1 cellular context compared by ENCODE assay signal in genomic region chr14:74881425-74882102, GRCh38.
A peak's percentile ranks its signal among the peaks of the same experiment; 100 is the strongest.
TF ChIP-seq lines count a peak whose summit lies in the region.

TSS of gene DLST (plus strand) at chr14:74881916. CDS start at chr14:74881954, 38 bp downstream.

TF ChIP-seq in HepG2, 621 proteins besides CTCF, POLR2A, EP300 and RAD21 (continued from another document and continues in another):
- TF ChIP-seq ZNF142 (CRISPR knock-in tag; IDR thresholded peaks at IDR 0.05) (0 out of 2 replicates have a peak, but pooled peaks have one; percentile 31), ZNF17 (CRISPR knock-in tag; IDR thresholded peaks at IDR 0.05) (no peak), HNRNPLL (IDR thresholded peaks at IDR 0.05; ENCODE audit: low read depth, low read length, poor library complexity, severe bottlenecking) (peak; percentile 82), REST (IDR thresholded peaks at IDR 0.05; ENCODE audit: borderline replicate concordance in 1 of 2, low read depth in 1 of 2, low read length in 2 of 2) (no peak; a peak in 1 of 4 replicates), MEIS2 (CRISPR knock-in tag; IDR thresholded peaks at IDR 0.05) (no peak), ZNF569 (CRISPR knock-in tag; IDR thresholded peaks at IDR 0.05; ENCODE audit: borderline replicate concordance) (no peak), ZNF841 (CRISPR knock-in tag; IDR thresholded peaks at IDR 0.05; ENCODE audit: borderline replicate concordance) (peak; percentile 55; the same call in 1 of the 2 replicates), ZNF724P (CRISPR knock-in tag; IDR thresholded peaks at IDR 0.05; ENCODE audit: borderline replicate concordance) (no peak), DMTF1 (CRISPR knock-in tag; IDR thresholded peaks at IDR 0.05) (no peak), MTF2 (CRISPR knock-in tag; IDR thresholded peaks at IDR 0.05; ENCODE audit: borderline replicate concordance) (peak; percentile 73; the same call in 1 of the 2 replicates), MED13 (CRISPR knock-in tag; IDR thresholded peaks at IDR 0.05) (0 out of 2 replicates have a peak, but pooled peaks have one; percentile 50), ZBTB42 (CRISPR knock-in tag; IDR thresholded peaks at IDR 0.05) (0 out of 2 replicates have a peak, but pooled peaks have one; percentile 54), ISX (CRISPR knock-in tag; conservative IDR thresholded peaks at IDR 0.05) (no peak), ZSCAN12 (CRISPR knock-in tag; IDR thresholded peaks at IDR 0.05) (no peak), HES4 (CRISPR knock-in tag; IDR thresholded peaks at IDR 0.05; ENCODE audit: borderline replicate concordance) (no peak), FOXK2 (IDR thresholded peaks at IDR 0.05) (peak; percentile 96), BHLHE40 (IDR thresholded peaks at IDR 0.05; ENCODE audit: low read length) (peak; percentile 99), STAG1 (CRISPR knock-in tag; IDR thresholded peaks at IDR 0.05) (no peak), UBTF (CRISPR knock-in tag; IDR thresholded peaks at IDR 0.05) (peak; percentile 90)
- TF ChIP-seq, protein P1, sequence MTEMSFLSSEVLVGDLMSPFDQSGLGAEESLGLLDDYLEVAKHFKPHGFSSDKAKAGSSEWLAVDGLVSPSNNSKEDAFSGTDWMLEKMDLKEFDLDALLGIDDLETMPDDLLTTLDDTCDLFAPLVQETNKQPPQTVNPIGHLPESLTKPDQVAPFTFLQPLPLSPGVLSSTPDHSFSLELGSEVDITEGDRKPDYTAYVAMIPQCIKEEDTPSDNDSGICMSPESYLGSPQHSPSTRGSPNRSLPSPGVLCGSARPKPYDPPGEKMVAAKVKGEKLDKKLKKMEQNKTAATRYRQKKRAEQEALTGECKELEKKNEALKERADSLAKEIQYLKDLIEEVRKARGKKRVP (CRISPR knock-in tag; IDR thresholded peaks at IDR 0.05) = peak in 1 of 2 experiments; percentile 68; a peak in 2 of 4 replicates
- TF ChIP-seq, protein P2, sequence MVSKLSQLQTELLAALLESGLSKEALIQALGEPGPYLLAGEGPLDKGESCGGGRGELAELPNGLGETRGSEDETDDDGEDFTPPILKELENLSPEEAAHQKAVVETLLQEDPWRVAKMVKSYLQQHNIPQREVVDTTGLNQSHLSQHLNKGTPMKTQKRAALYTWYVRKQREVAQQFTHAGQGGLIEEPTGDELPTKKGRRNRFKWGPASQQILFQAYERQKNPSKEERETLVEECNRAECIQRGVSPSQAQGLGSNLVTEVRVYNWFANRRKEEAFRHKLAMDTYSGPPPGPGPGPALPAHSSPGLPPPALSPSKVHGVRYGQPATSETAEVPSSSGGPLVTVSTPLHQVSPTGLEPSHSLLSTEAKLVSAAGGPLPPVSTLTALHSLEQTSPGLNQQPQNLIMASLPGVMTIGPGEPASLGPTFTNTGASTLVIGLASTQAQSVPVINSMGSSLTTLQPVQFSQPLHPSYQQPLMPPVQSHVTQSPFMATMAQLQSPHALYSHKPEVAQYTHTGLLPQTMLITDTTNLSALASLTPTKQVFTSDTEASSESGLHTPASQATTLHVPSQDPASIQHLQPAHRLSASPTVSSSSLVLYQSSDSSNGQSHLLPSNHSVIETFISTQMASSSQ (IDR thresholded peaks at IDR 0.05; ENCODE audit: low read depth) = no peak
- TF ChIP-seq, protein P2 (CRISPR knock-in tag; IDR thresholded peaks at IDR 0.05; ENCODE audit: borderline replicate concordance) = no peak
- TF ChIP-seq, protein P3, sequence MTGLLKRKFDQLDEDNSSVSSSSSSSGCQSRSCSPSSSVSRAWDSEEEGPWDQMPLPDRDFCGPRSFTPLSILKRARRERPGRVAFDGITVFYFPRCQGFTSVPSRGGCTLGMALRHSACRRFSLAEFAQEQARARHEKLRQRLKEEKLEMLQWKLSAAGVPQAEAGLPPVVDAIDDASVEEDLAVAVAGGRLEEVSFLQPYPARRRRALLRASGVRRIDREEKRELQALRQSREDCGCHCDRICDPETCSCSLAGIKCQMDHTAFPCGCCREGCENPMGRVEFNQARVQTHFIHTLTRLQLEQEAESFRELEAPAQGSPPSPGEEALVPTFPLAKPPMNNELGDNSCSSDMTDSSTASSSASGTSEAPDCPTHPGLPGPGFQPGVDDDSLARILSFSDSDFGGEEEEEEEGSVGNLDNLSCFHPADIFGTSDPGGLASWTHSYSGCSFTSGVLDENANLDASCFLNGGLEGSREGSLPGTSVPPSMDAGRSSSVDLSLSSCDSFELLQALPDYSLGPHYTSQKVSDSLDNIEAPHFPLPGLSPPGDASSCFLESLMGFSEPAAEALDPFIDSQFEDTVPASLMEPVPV (CRISPR knock-in tag; IDR thresholded peaks at IDR 0.05) = peak; percentile 67; the same call in 1 of the 2 replicates
- TF ChIP-seq, protein P4, sequence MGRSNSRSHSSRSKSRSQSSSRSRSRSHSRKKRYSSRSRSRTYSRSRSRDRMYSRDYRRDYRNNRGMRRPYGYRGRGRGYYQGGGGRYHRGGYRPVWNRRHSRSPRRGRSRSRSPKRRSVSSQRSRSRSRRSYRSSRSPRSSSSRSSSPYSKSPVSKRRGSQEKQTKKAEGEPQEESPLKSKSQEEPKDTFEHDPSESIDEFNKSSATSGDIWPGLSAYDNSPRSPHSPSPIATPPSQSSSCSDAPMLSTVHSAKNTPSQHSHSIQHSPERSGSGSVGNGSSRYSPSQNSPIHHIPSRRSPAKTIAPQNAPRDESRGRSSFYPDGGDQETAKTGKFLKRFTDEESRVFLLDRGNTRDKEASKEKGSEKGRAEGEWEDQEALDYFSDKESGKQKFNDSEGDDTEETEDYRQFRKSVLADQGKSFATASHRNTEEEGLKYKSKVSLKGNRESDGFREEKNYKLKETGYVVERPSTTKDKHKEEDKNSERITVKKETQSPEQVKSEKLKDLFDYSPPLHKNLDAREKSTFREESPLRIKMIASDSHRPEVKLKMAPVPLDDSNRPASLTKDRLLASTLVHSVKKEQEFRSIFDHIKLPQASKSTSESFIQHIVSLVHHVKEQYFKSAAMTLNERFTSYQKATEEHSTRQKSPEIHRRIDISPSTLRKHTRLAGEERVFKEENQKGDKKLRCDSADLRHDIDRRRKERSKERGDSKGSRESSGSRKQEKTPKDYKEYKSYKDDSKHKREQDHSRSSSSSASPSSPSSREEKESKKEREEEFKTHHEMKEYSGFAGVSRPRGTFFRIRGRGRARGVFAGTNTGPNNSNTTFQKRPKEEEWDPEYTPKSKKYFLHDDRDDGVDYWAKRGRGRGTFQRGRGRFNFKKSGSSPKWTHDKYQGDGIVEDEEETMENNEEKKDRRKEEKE (IDR thresholded peaks at IDR 0.05) = no peak
- TF ChIP-seq, protein P5, sequence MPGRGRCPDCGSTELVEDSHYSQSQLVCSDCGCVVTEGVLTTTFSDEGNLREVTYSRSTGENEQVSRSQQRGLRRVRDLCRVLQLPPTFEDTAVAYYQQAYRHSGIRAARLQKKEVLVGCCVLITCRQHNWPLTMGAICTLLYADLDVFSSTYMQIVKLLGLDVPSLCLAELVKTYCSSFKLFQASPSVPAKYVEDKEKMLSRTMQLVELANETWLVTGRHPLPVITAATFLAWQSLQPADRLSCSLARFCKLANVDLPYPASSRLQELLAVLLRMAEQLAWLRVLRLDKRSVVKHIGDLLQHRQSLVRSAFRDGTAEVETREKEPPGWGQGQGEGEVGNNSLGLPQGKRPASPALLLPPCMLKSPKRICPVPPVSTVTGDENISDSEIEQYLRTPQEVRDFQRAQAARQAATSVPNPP (CRISPR knock-in tag; IDR thresholded peaks at IDR 0.05) = peak; percentile 61; the same call in 1 of the 2 replicates
